8 cellular contexts compared by ENCODE assay signal in genomic region chr13:93227280-93227905, GRCh38. TPM values are rescaled to one million over a fixed set of nuclear protein-coding genes. Genes with fewer than 3 reads are reported as not detected.
A peak's percentile ranks its signal among the peaks of the same experiment; 100 is the strongest.
DNase-seq lines count a peak whose midpoint lies in the region; ATAC-seq, FAIRE-seq and TF ChIP-seq lines count a peak whose summit lies in the region.

No MANE protein-coding gene starts in this region.

- POLR2A ChIA-PET in HepG2 (lab: Yijun Ruan, JAX): interaction anchor here (1.1 to 2.9 kb wide), 5 partner anchors 10 to 892 kb away, joined by 3 to 31 read pairs (median 4); no protein-coding TSS in a partner anchor
- POLR2A ChIA-PET in naive thymus-derived CD4-positive, alpha-beta T cell (lab: Charles Lee): no interaction called here

- intact Hi-C loops in HepG2 (cut with micrococcal nuclease; ENCODE audit: unreplicated experiment): loop anchor here (5.0 to 10.0 kb wide), 4 partner anchors 55 to 965 kb away; no protein-coding TSS in a partner anchor
- intact Hi-C loops in naive thymus-derived CD4-positive, alpha-beta T cell (cut with micrococcal nuclease): loop anchor here in 1 of 2 donors (10.0 kb wide), 1 partner anchor 1477 kb away; no protein-coding TSS in a partner anchor

- no TSS peak for BruUV-seq in HepG2 (replicated peaks; lab: Mats Ljungman, UMichigan)

- H3K9me3 Mint-ChIP-seq in naive thymus-derived CD4-positive, alpha-beta T cell: peaks cover 0 to 9% (median 0%) of the 10 kb centered on the region in 11 donors

- no peaks in the 10 kb centered on the region for H4K20me1 ChIP-seq in HepG2 (ENCODE audit: insufficient read depth, low read length)

- 0% methylated on average over 11 of the region's 56 CpGs for WGBS in HepG2 (ENCODE audit: low lambda C conversion rate)
- 1 to 8% methylated on average over 16 to 17 of the region's 56 CpGs for WGBS in upper lobe of left lung, 2 donors

- peak overlapping the region in 1 of 10 donors; percentile 22 for H3K4me3 Mint-ChIP-seq in naive thymus-derived CD4-positive, alpha-beta T cell

- TF ChIP-seq RAD21 in HepG2 (CRISPR knock-in tag; IDR thresholded peaks at IDR 0.05): no peak

- peaks cover 68% of the 10 kb centered on the region for H3K4me1 ChIP-seq in HepG2 (ENCODE audit: insufficient read depth, low read length)
- H3K4me1 ChIP-seq in upper lobe of left lung: peaks cover 0 to 24% (median 9%) of the 10 kb centered on the region in 4 donors
- H3K4me1 ChIP-seq in naive thymus-derived CD4-positive, alpha-beta T cell (ENCODE audit: control insufficient read depth in 2 of 2, insufficient read depth in 2 of 2, low read length in 2 of 2): no peaks in the 10 kb centered on the region

- H2AFZ ChIP-seq in HepG2 (ENCODE audit: low read length): peak overlapping the region; percentile 82

- H3K27me3 Mint-ChIP-seq in naive thymus-derived CD4-positive, alpha-beta T cell: peaks cover 36 to 69% (median 57%) of the 10 kb centered on the region in 5 donors

- TF ChIP-seq CTCF in bronchial epithelial cell (IDR thresholded peaks at IDR 0.05; ENCODE audit: insufficient read depth, low read length, severe bottlenecking) (no peak), HepG2 (CRISPR knock-in tag; IDR thresholded peaks at IDR 0.05) (no peak), upper lobe of left lung (IDR thresholded peaks at IDR 0.05) (no peak)

- H3K9ac ChIP-seq in HepG2 (ENCODE audit: insufficient read depth, low read depth, low read length): peak overlapping the region; percentile 90

- H3K36me3 Mint-ChIP-seq in naive thymus-derived CD4-positive, alpha-beta T cell: peaks cover 0 to 10% (median 0%) of the 10 kb centered on the region in 5 donors

- CTCF ChIA-PET in HepG2 (lab: Yijun Ruan, JAX; ENCODE audit: low intra/inter-chr PET ratio, low total read pairs): interaction anchor here (1.2 kb wide), 1 partner anchor 1135 kb away, joined by 3 read pairs; no protein-coding TSS in a partner anchor
- CTCF ChIA-PET in naive thymus-derived CD4-positive, alpha-beta T cell (lab: Charles Lee): no interaction called here

- TF ChIP-seq POLR2A in HepG2 (IDR thresholded peaks at IDR 0.05; ENCODE audit: insufficient read depth in 1 of 2, low read depth in 2 of 2, low read length in 2 of 2): peak in 1 of 2 experiments; percentile 6; a peak in 1 of 4 replicates
- TF ChIP-seq POLR2A in upper lobe of left lung (IDR thresholded peaks at IDR 0.05): no peak

- ATAC-seq in HepG2: peak; percentile 63
- peak; percentile 37 to 38 for ATAC-seq in upper lobe of left lung (ENCODE audit: low FRiP score in 2 of 2)
- ATAC-seq in naive thymus-derived CD4-positive, alpha-beta T cell: no peak
- ATAC-seq in GM19351 (IDR thresholded peaks at IDR 0.05; ENCODE audit: unreplicated experiment): no peak

- peaks cover 0 to 16% (median 0%) of the 10 kb centered on the region in 7 donors for H3K4me1 Mint-ChIP-seq in naive thymus-derived CD4-positive, alpha-beta T cell

- no peak overlapping the region for H3K27ac Mint-ChIP-seq in naive thymus-derived CD4-positive, alpha-beta T cell

- TF ChIP-seq EP300 in HepG2 (IDR thresholded peaks at IDR 0.05; ENCODE audit: low read depth in 2 of 2, low read length in 2 of 2): no peak
- no peak for TF ChIP-seq EP300 in HepG2 (CRISPR knock-in tag; IDR thresholded peaks at IDR 0.05; ENCODE audit: borderline replicate concordance)
- TF ChIP-seq EP300 in upper lobe of left lung (IDR thresholded peaks at IDR 0.05): no peak

- peak overlapping the region; percentile 85 for H3K27ac ChIP-seq in HepG2 (ENCODE audit: extremely low read length, insufficient read depth, low read length)
- peak overlapping the region in 3 of 4 donors; percentile 33 to 78 (median 75) for H3K27ac ChIP-seq in upper lobe of left lung
- H3K27ac ChIP-seq in naive thymus-derived CD4-positive, alpha-beta T cell (ENCODE audit: low read depth, low read length): no peak overlapping the region

- H3K36me3 ChIP-seq in bronchial epithelial cell (ENCODE audit: control insufficient read depth, insufficient read depth, low read length) (no peaks in the 10 kb centered on the region), HepG2 (replicated peaks in 1 of 2; ENCODE audit: control insufficient read depth in 1 of 2, insufficient read depth in 2 of 2, low read length in 2 of 2) (no peaks in the 10 kb centered on the region), upper lobe of left lung (no peaks in the 10 kb centered on the region)
- no peaks in the 10 kb centered on the region for H3K36me3 ChIP-seq in naive thymus-derived CD4-positive, alpha-beta T cell (ENCODE audit: control insufficient read depth in 2 of 3, insufficient read depth in 3 of 3, low read length in 3 of 3)

- no peaks in the 10 kb centered on the region for H3K9me3 ChIP-seq in HepG2 (ENCODE audit: low read length)
- H3K9me3 ChIP-seq in upper lobe of left lung: no peaks in the 10 kb centered on the region
- H3K9me3 ChIP-seq in naive thymus-derived CD4-positive, alpha-beta T cell (ENCODE audit: control insufficient read depth in 2 of 3, low read length in 3 of 3): no peaks in the 10 kb centered on the region

- in situ Hi-C loops in HepG2 (cut with HindIII; ENCODE audit: extremely low pct_ligation_motif_present, low pct_unique_long_range_greater_than_20kb): loop anchor here (25.0 kb wide), 3 partner anchors 535 to 1110 kb away; no protein-coding TSS in a partner anchor

- DNase-seq in GDM1 (lab: John Stamatoyannopoulos, UW): peak; percentile 41
- peak; percentile 26 for DNase-seq in NCI-H2107 treated with DMSO at 0.1 percent for 48 hours (lab: John Stamatoyannopoulos, UW; ENCODE audit: unreplicated experiment)
- no peak for DNase-seq in bronchial epithelial cell (ENCODE audit: low read depth)
- peak; percentile 28 for DNase-seq in HepG2 (ENCODE audit: low spot score)
- DNase-seq in upper lobe of left lung: peak in 1 of 2 donors; percentile 81
- DNase-seq in stimulated activated CD4-positive, alpha-beta T cell treated with anti-CD3 and anti-CD28 coated beads, Interleukin-12 subunit alpha, Interleukin-12 subunit beta, amount 100 ng/mL, for 4 hours: no peak
- DNase-seq in naive thymus-derived CD4-positive, alpha-beta T cell: no peak

- peak overlapping the region; percentile 76 for H3K4me2 ChIP-seq in HepG2 (ENCODE audit: low read depth, low read length)

- peaks cover 2% of the 10 kb centered on the region for H3K27me3 ChIP-seq in bronchial epithelial cell (ENCODE audit: control insufficient read depth, insufficient read depth, low read length)
- no peaks in the 10 kb centered on the region; a peak in 1 of 5 replicates for H3K27me3 ChIP-seq in HepG2 (ENCODE audit: control insufficient read depth in 1 of 2, insufficient read depth in 2 of 2, low read length in 2 of 2)
- peaks cover 0 to 13% (median 4%) of the 10 kb centered on the region in 4 donors for H3K27me3 ChIP-seq in upper lobe of left lung
- peaks cover 0 to 4% of the 10 kb centered on the region in 2 donors for H3K27me3 ChIP-seq in naive thymus-derived CD4-positive, alpha-beta T cell (ENCODE audit: control insufficient read depth in 2 of 2, insufficient read depth in 2 of 2, low read length in 2 of 2)

- H3K4me3 ChIP-seq in bronchial epithelial cell (ENCODE audit: low read depth, low read length) (peak overlapping the region; percentile 50), HepG2 (replicated peaks in 1 of 3; ENCODE audit: insufficient read depth in 1 of 3, low read depth in 2 of 3, low read length in 3 of 3) (peak overlapping the region; percentile 90 to 98 (median 94)), upper lobe of left lung (peak overlapping the region; percentile 19 to 57 (median 49))
- no peak overlapping the region for H3K4me3 ChIP-seq in naive thymus-derived CD4-positive, alpha-beta T cell (ENCODE audit: low read length)

- H3K79me2 ChIP-seq in HepG2 (ENCODE audit: insufficient read depth, low read length): peaks cover 54% of the 10 kb centered on the region

- no peak for FAIRE-seq in bronchial epithelial cell (lab: Jason Lieb, UNC)
- no peak for FAIRE-seq in HepG2 (lab: Jason Lieb, UNC)

TF ChIP-seq in HepG2, 621 proteins besides CTCF, POLR2A, EP300 and RAD21 (continues in another document):
- TF ChIP-seq TGIF2 (CRISPR knock-in tag; IDR thresholded peaks at IDR 0.05): 0 out of 2 replicates have a peak, but pooled peaks have one; percentile 32
- TF ChIP-seq IRF1 (CRISPR knock-in tag; IDR thresholded peaks at IDR 0.05; ENCODE audit: low read depth): no peak; the same call in 1 of the 2 replicates
- 0 out of 2 replicates have a peak, but pooled peaks have one; percentile 30 for TF ChIP-seq ZNF747 (CRISPR knock-in tag; IDR thresholded peaks at IDR 0.05; ENCODE audit: borderline replicate concordance)

RNA-seq across cellular contexts. Expression of gene GPC6, which starts 0.8 kb away (rescaled TPM):
- total RNA-seq in bronchial epithelial cell: 0.90 and 5.5 TPM in 2 replicates
- total RNA-seq in HepG2 (2016; rRNA removed; fragmentation: Illumina TruSeq; extraction: Trizol): 27.5 and 33.9 TPM in 2 replicates
- 1.9 and 2.6 TPM in 2 replicates for total RNA-seq in HepG2 (2016; cell fraction: cytosol; rRNA removed; fragmentation: Illumina TruSeq; extraction: Trizol; ENCODE audit: low read depth)
- 27.2 and 30.7 TPM in 2 replicates for total RNA-seq in HepG2 (2016; cell fraction: insoluble cytoplasmic fraction; rRNA removed; fragmentation: Illumina TruSeq; extraction: Trizol)
- total RNA-seq in HepG2 (2016; cell fraction: membrane; rRNA removed; fragmentation: Illumina TruSeq; extraction: Trizol): 7.7 and 8.3 TPM in 2 replicates
- 51.7 and 53.0 TPM in 2 replicates for total RNA-seq in HepG2 (2016; cell fraction: nucleus; rRNA removed; fragmentation: Illumina TruSeq; extraction: Trizol)
- polyA plus RNA-seq in HepG2 (2011; rRNA removed): 21.5 and 24.5 TPM in 2 replicates
- polyA plus RNA-seq in HepG2 (2011; cell fraction: cytosol; rRNA removed): 21.3 and 23.6 TPM in 2 replicates
- polyA plus RNA-seq in HepG2 (2011; cell fraction: nucleus; rRNA removed): 7.3 and 7.7 TPM in 2 replicates
- 11.9 and 20.2 TPM in 2 replicates for polyA plus RNA-seq in HepG2 (2012)
- polyA plus RNA-seq in HepG2 (2016; cell fraction: cytosol; fragmentation: Illumina TruSeq; extraction: Trizol; ENCODE audit: low read depth): 1.4 and 1.8 TPM in 2 replicates
- 16.0 and 18.2 TPM in 2 replicates for polyA plus RNA-seq in HepG2 (2016; cell fraction: insoluble cytoplasmic fraction; fragmentation: Illumina TruSeq; extraction: Trizol; ENCODE audit: low read depth)
- 3.6 and 3.9 TPM in 2 replicates for polyA plus RNA-seq in HepG2 (2016; cell fraction: membrane; fragmentation: Illumina TruSeq; extraction: Trizol; ENCODE audit: low read depth)
- 24.9 and 25.5 TPM in 2 replicates for polyA plus RNA-seq in HepG2 (2016; cell fraction: nucleus; fragmentation: Illumina TruSeq; extraction: Trizol; ENCODE audit: insufficient read depth, low read depth)
- 0.07 and 66.7 TPM in 2 replicates for polyA minus RNA-seq in HepG2 (2011; rRNA and poly(A)+ RNA removed; ENCODE audit: low replicate concordance)
- 71.6 and 82.5 TPM in 2 replicates for polyA minus RNA-seq in HepG2 (2011; cell fraction: cytosol; rRNA and poly(A)+ RNA removed)
- 52.8 and 56.1 TPM in 2 replicates for polyA minus RNA-seq in HepG2 (2011; cell fraction: nucleus; rRNA and poly(A)+ RNA removed)
- 1 to 10 TPM; 1.3 to 7.3 (median 3.4) TPM for total RNA-seq in upper lobe of left lung
- not detected for total RNA-seq in naive thymus-derived CD4-positive, alpha-beta T cell
- not detected for polyA plus RNA-seq in naive thymus-derived CD4-positive, alpha-beta T cell

Comparison
In these comparisons a context has a peak if more than half of its experiments do, and no peak if none do; other contexts are left out.
1. DNase-seq: peak in GDM1 (single experiment), NCI-H2107 treated with DMSO at 0.1 percent for 48 hours (single experiment) and HepG2 (single experiment); none in bronchial epithelial cell (single experiment), stimulated activated CD4-positive, alpha-beta T cell treated with anti-CD3 and anti-CD28 coated beads, Interleukin-12 subunit alpha, Interleukin-12 subunit beta, amount 100 ng/mL, for 4 hours (single experiment) and naive thymus-derived CD4-positive, alpha-beta T cell (0 of 9).
2. ATAC-seq: peak in HepG2 (single experiment) and upper lobe of left lung (2 of 2); none in naive thymus-derived CD4-positive, alpha-beta T cell (single experiment) and GM19351 (single experiment).